Comparison of ENCODE assay signal across 12 cellular contexts in the genomic region with DNA sequence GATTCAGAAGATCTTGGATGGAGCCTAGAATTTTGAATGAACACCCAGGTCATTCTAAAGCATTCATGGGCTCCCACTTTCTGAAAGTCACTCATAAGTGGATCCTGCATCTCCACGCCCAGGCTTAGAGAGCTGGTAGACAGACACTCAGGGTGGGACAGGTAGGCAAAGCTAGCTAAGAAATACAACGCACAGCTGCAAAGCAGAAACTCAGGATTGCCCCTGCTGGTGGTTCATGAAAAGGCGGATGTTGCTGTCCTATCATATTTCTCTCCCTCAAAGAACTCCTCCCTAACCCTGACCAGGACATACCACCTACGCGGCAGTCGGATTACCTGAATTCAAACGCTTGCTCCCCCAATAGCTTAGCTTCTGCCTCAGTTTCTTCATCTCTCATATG.
DNase-seq lines count a peak whose midpoint lies in the region; ATAC-seq and TF ChIP-seq lines count a peak whose summit lies in the region.
"Had no signal": no experiment of that assay in that cellular context is flagged by ENCODE, and none has a peak within 500 bp of the region (broad histone marks: within the 10 kb centered on the region; RNA-seq: fewer than 3 reads in every experiment).

No MANE protein-coding gene starts in this region.

- H3K9me3 Mint-ChIP-seq in chondrocyte (ENCODE audit: low read depth) (no peaks in the 10 kb centered on the region), progenitor cell of endocrine pancreas (ENCODE audit: low read depth) (peaks cover 3% of the 10 kb centered on the region), natural killer cell (peaks cover 0 to 2% of the 10 kb centered on the region in 2 donors)
- H3K9me3 Mint-ChIP-seq: stimulated activated naive B cell treated with anti-CD40 and anti-IgM and Interleukin-4, amounts not matched to agents 10 μg/mL and 1 μg/mL and 100 μg/mL, for 72 hours had no signal

- no peaks in the 10 kb centered on the region for H3K36me3 Mint-ChIP-seq in chondrocyte (ENCODE audit: low read depth)
- peaks cover 5% of the 10 kb centered on the region for H3K36me3 Mint-ChIP-seq in progenitor cell of endocrine pancreas (ENCODE audit: insufficient read depth)
- H3K36me3 Mint-ChIP-seq in natural killer cell, result no peaks in the 10 kb centered on the region
- H3K36me3 Mint-ChIP-seq: stimulated activated naive B cell treated with anti-CD40 and anti-IgM and Interleukin-4, amounts not matched to agents 10 μg/mL and 1 μg/mL and 100 μg/mL, for 72 hours had no signal

- ATAC-seq in natural killer cell (no peak), GM18858 (IDR thresholded peaks at IDR 0.05; ENCODE audit: unreplicated experiment) (no peak)
- ATAC-seq: stimulated activated naive B cell treated with anti-CD40 and anti-IgM and Interleukin-4, amounts not matched to agents 10 μg/mL and 1 μg/mL and 100 μg/mL, for 72 hours had no signal

- H3K27me3 Mint-ChIP-seq in chondrocyte (ENCODE audit: low read depth) (no peaks in the 10 kb centered on the region), progenitor cell of endocrine pancreas (no peaks in the 10 kb centered on the region), natural killer cell (ENCODE audit: low read depth in 2 of 2) (peaks cover 6 to 11% of the 10 kb centered on the region in 2 donors)

- H3K4me3 Mint-ChIP-seq in chondrocyte (ENCODE audit: unreplicated experiment), result no peak overlapping the region
- no peak overlapping the region for H3K4me3 Mint-ChIP-seq in progenitor cell of endocrine pancreas (ENCODE audit: low read depth)
- H3K4me3 Mint-ChIP-seq in natural killer cell, result no peak overlapping the region
- H3K4me3 Mint-ChIP-seq: stimulated activated naive B cell treated with anti-CD40 and anti-IgM and Interleukin-4, amounts not matched to agents 10 μg/mL and 1 μg/mL and 100 μg/mL, for 72 hours had no signal

- H3K27ac Mint-ChIP-seq in chondrocyte (ENCODE audit: unreplicated experiment), result no peak overlapping the region
- H3K27ac Mint-ChIP-seq in progenitor cell of endocrine pancreas, result no peak overlapping the region
- H3K27ac Mint-ChIP-seq in natural killer cell, result no peak overlapping the region
- H3K27ac Mint-ChIP-seq: stimulated activated naive B cell treated with anti-CD40 and anti-IgM and Interleukin-4, amounts not matched to agents 10 μg/mL and 1 μg/mL and 100 μg/mL, for 72 hours had no signal

- H3K4me3 ChIP-seq in NB4 (ENCODE audit: low read depth, low read length), result no peak overlapping the region
- H3K4me3 ChIP-seq: SJSA1 had no signal

- intact Hi-C loops in natural killer cell (cut with micrococcal nuclease), result no loop called here

- TF ChIP-seq POLR2A in NB4 (IDR thresholded peaks at IDR 0.05; ENCODE audit: extremely low read depth, insufficient read length), result no peak

- DNase-seq in NCI-H748 (lab: John Stamatoyannopoulos, UW; ENCODE audit: unreplicated experiment) (peak; percentile 18), NCI-H748 treated with DMSO at 0.1 percent for 48 hours (lab: John Stamatoyannopoulos, UW) (no peak), NB4 (ENCODE audit: low read depth) (peak; percentile 35), chondrocyte (ENCODE audit: low spot score) (no peak), progenitor cell of endocrine pancreas (ENCODE audit: low spot score, unreplicated experiment) (no peak), natural killer cell (no peak)
- DNase-seq in activated T-cell treated with anti-CD3 and anti-CD28 coated beads, Interleukin-2, amount 50 U/mL, for 48 hours, result no peak
- DNase-seq: AML-193; NCI-H187; stimulated activated naive B cell treated with anti-CD40 and anti-IgM and Interleukin-4, amounts not matched to agents 10 μg/mL and 1 μg/mL and 100 μg/mL, for 72 hours had no signal

- H3K4me1 Mint-ChIP-seq in chondrocyte (ENCODE audit: low read depth) (peaks cover 24% of the 10 kb centered on the region), progenitor cell of endocrine pancreas (ENCODE audit: low read depth) (peaks cover 23% of the 10 kb centered on the region), natural killer cell (peaks cover 0 to 11% of the 10 kb centered on the region in 2 donors)
- H3K4me1 Mint-ChIP-seq: stimulated activated naive B cell treated with anti-CD40 and anti-IgM and Interleukin-4, amounts not matched to agents 10 μg/mL and 1 μg/mL and 100 μg/mL, for 72 hours had no signal

- TF ChIP-seq CTCF in NB4 (IDR thresholded peaks at IDR 0.05; ENCODE audit: low read depth, low read length), result peak; percentile 63
- TF ChIP-seq CTCF in chondrocyte (IDR thresholded peaks at IDR 0.05), result peak; percentile 62
- TF ChIP-seq CTCF in progenitor cell of endocrine pancreas (IDR thresholded peaks at IDR 0.05; ENCODE audit: unreplicated experiment), result peak; percentile 48
- no peak for TF ChIP-seq CTCF in natural killer cell (IDR thresholded peaks at IDR 0.05)

Comparison
In these comparisons a context has a peak if more than half of its experiments do, and no peak if none do; other contexts are left out.
1. DNase-seq: peak in NCI-H748 (single experiment) and NB4 (single experiment); none in NCI-H748 treated with DMSO at 0.1 percent for 48 hours (single experiment), chondrocyte (single experiment), progenitor cell of endocrine pancreas (single experiment), natural killer cell (single experiment) and activated T-cell treated with anti-CD3 and anti-CD28 coated beads, Interleukin-2, amount 50 U/mL, for 48 hours (0 of 2).